In genomic region chr20:17617212-17617867, GRCh38 we compare ENCODE assay signal across 8 cellular contexts. TPM values are rescaled to one million over a fixed set of nuclear protein-coding genes. Genes with fewer than 3 reads are reported as not detected.
DNase-seq lines count a peak whose midpoint lies in the region; ATAC-seq and TF ChIP-seq lines count a peak whose summit lies in the region.

No MANE protein-coding gene starts in this region.

- CTCF ChIA-PET in naive thymus-derived CD4-positive, alpha-beta T cell (lab: Charles Lee): interaction anchor here (0.6 to 2.8 kb wide), 5 partner anchors 44 to 112 kb away, joined by 3 to 13 read pairs (median 5); no protein-coding TSS in a partner anchor

- H3K4me3 Mint-ChIP-seq in naive thymus-derived CD4-positive, alpha-beta T cell: no peak overlapping the region

- POLR2A ChIA-PET in naive thymus-derived CD4-positive, alpha-beta T cell (lab: Charles Lee): no interaction called here

- no peaks in the 10 kb centered on the region for H3K9me3 Mint-ChIP-seq in naive thymus-derived CD4-positive, alpha-beta T cell

- H3K27me3 ChIP-seq in naive thymus-derived CD4-positive, alpha-beta T cell (ENCODE audit: control insufficient read depth in 2 of 2, insufficient read depth in 2 of 2, low read length in 2 of 2): no peaks in the 10 kb centered on the region

- H3K36me3 ChIP-seq in naive thymus-derived CD4-positive, alpha-beta T cell (ENCODE audit: control insufficient read depth in 2 of 3, insufficient read depth in 3 of 3, low read length in 3 of 3): peaks cover 0 to 50% (median 0%) of the 10 kb centered on the region in 3 experiments

- H3K27ac ChIP-seq in naive thymus-derived CD4-positive, alpha-beta T cell (ENCODE audit: low read depth, low read length): no peak overlapping the region

- H3K36me3 Mint-ChIP-seq in naive thymus-derived CD4-positive, alpha-beta T cell: peaks cover 0 to 23% (median under 1%) of the 10 kb centered on the region in 5 donors

- peak; percentile 56 for ATAC-seq in naive thymus-derived CD4-positive, alpha-beta T cell
- ATAC-seq in HG03175 (IDR thresholded peaks at IDR 0.05; ENCODE audit: unreplicated experiment): no peak

- peaks cover 3 to 12% (median 10%) of the 10 kb centered on the region in 7 donors for H3K4me1 Mint-ChIP-seq in naive thymus-derived CD4-positive, alpha-beta T cell

- no peaks in the 10 kb centered on the region for H3K9me3 ChIP-seq in naive thymus-derived CD4-positive, alpha-beta T cell (ENCODE audit: control insufficient read depth in 2 of 3, low read length in 3 of 3)

- peak; percentile 73 for TF ChIP-seq CTCF in epithelial cell of esophagus (IDR thresholded peaks at IDR 0.05; ENCODE audit: insufficient read depth, low read depth, low read length, missing control alignments)

- DNase-seq in NCI-H2227 (lab: John Stamatoyannopoulos, UW; ENCODE audit: unreplicated experiment) (peak; percentile 66), NCI-H2227 treated with DMSO at 0.1 percent for 48 hours (lab: John Stamatoyannopoulos, UW) (no peak), NCI-H1930 (lab: John Stamatoyannopoulos, UW) (peak; percentile 15 to 34), epithelial cell of esophagus (ENCODE audit: low read depth) (peak; percentile 25), ureter (ENCODE audit: low spot score) (peak; percentile 74)
- DNase-seq in activated CD4-positive, alpha-beta T cell treated with anti-CD3 and anti-CD28 coated beads, Interleukin-2, amount 50 U/mL, for 48 hours: peak; percentile 66 to 69
- peak; percentile 22 to 59 (median 30) for DNase-seq in naive thymus-derived CD4-positive, alpha-beta T cell

- no peak overlapping the region for H3K4me3 ChIP-seq in epithelial cell of esophagus (ENCODE audit: low read length)
- H3K4me3 ChIP-seq in naive thymus-derived CD4-positive, alpha-beta T cell (ENCODE audit: low read length): no peak overlapping the region

- intact Hi-C loops in naive thymus-derived CD4-positive, alpha-beta T cell (cut with micrococcal nuclease): loop anchor here (1.0 kb wide), 2 partner anchors 80 to 112 kb away; no protein-coding TSS in a partner anchor

- peaks cover 6 to 7% of the 10 kb centered on the region in 2 donors for H3K4me1 ChIP-seq in naive thymus-derived CD4-positive, alpha-beta T cell (ENCODE audit: control insufficient read depth in 2 of 2, insufficient read depth in 2 of 2, low read length in 2 of 2)

- H3K27ac Mint-ChIP-seq in naive thymus-derived CD4-positive, alpha-beta T cell: no peak overlapping the region

- H3K27me3 Mint-ChIP-seq in naive thymus-derived CD4-positive, alpha-beta T cell: no peaks in the 10 kb centered on the region

RNA-seq across cellular contexts. Expression of gene DSTN, which starts 47.5 kb away (rescaled TPM):
- 10 to 100 TPM; 28.7 to 63.6 (median 33.9) TPM for total RNA-seq in naive thymus-derived CD4-positive, alpha-beta T cell
- polyA plus RNA-seq in naive thymus-derived CD4-positive, alpha-beta T cell: 100 to 1,000 TPM in 1 of 2 donors, 10 to 100 TPM in 1; 80.7 to 113 TPM
- total RNA-seq in ureter: 603 TPM
